In genomic region chr6:32271427-32271826, GRCh38 we compare ENCODE assay signal across 15 cellular contexts. TPM values are rescaled to one million over a fixed set of nuclear protein-coding genes. Genes with fewer than 3 reads are reported as not detected.
DNase-seq lines count a peak whose midpoint lies in the region; ATAC-seq, FAIRE-seq and TF ChIP-seq lines count a peak whose summit lies in the region.
"Had no signal": no experiment of that assay in that cellular context is flagged by ENCODE, and none has a peak within 500 bp of the region (broad histone marks: within the 10 kb centered on the region; RNA-seq: fewer than 3 reads in every experiment).

No MANE protein-coding gene starts in this region.

- H3K36me3 Mint-ChIP-seq in CD4-positive, alpha-beta T cell (ENCODE audit: low read depth): no peaks in the 10 kb centered on the region

- H3F3A ChIP-seq in SU-DHL-6 (ENCODE audit: insufficient read depth): peaks cover 18% of the 10 kb centered on the region

- no peak for TF ChIP-seq CTCF in CD4-positive, alpha-beta T cell (IDR thresholded peaks at IDR 0.05)
- no peak for TF ChIP-seq CTCF in SU-DHL-6 (IDR thresholded peaks at IDR 0.05; ENCODE audit: insufficient read depth, low read length, poor library complexity, severe bottlenecking)

- no peaks in the 10 kb centered on the region for H3K79me2 ChIP-seq in SU-DHL-6 (ENCODE audit: insufficient read depth, low read length)

- POLR2A ChIA-PET in CD4-positive, alpha-beta T cell (lab: Charles Lee): interaction anchor here (0.9 to 1.2 kb wide), 2 partner anchors 76 to 573 kb away, joined by 3 to 4 read pairs; no protein-coding TSS in a partner anchor

- H2AFZ ChIP-seq in SU-DHL-6 (ENCODE audit: low read depth, low read length, severe bottlenecking): no peak overlapping the region

- no peaks in the 10 kb centered on the region for H3K27me3 ChIP-seq in CD4-positive, alpha-beta T cell (ENCODE audit: control insufficient read depth, insufficient read depth, low read length)
- H3K27me3 ChIP-seq in SU-DHL-6 (ENCODE audit: low read length): no peaks in the 10 kb centered on the region
- H3K27me3 ChIP-seq: esophagus squamous epithelium, ovary had no signal

- H3K9me3 Mint-ChIP-seq in CD4-positive, alpha-beta T cell: peaks cover 2% of the 10 kb centered on the region

- peaks cover 21% of the 10 kb centered on the region for H3K4me1 Mint-ChIP-seq in CD4-positive, alpha-beta T cell (ENCODE audit: low read depth)

- H3K27ac ChIP-seq in CD4-positive, alpha-beta T cell (ENCODE audit: low read depth, low read length): peak overlapping the region; percentile 7
- H3K27ac ChIP-seq in SU-DHL-6 (ENCODE audit: low read depth, low read length): peak overlapping the region; percentile 62
- H3K27ac ChIP-seq: C4-2B, esophagus squamous epithelium, ovary had no signal

- H3K9me3 ChIP-seq in CD4-positive, alpha-beta T cell (ENCODE audit: control insufficient read depth, low read length): no peaks in the 10 kb centered on the region
- no peaks in the 10 kb centered on the region for H3K9me3 ChIP-seq in SU-DHL-6 (ENCODE audit: insufficient read depth, low read length)
- H3K9me3 ChIP-seq: esophagus squamous epithelium, ovary had no signal

- no peaks in the 10 kb centered on the region for H4K20me1 ChIP-seq in SU-DHL-6 (ENCODE audit: low read depth, low read length)

- H3K27me3 Mint-ChIP-seq in CD4-positive, alpha-beta T cell: no peaks in the 10 kb centered on the region

- H3K36me3 ChIP-seq in SU-DHL-6 (ENCODE audit: low read length): peaks cover 6% of the 10 kb centered on the region; the same call in 1 of the 2 replicates
- H3K36me3 ChIP-seq: esophagus squamous epithelium, heart right ventricle, ovary had no signal

- FAIRE-seq in GM18507 (lab: Jason Lieb, UNC): peak; percentile 99

- peak overlapping the region; percentile 34 for H3K27ac Mint-ChIP-seq in CD4-positive, alpha-beta T cell

- CTCF ChIA-PET in CD4-positive, alpha-beta T cell (lab: Charles Lee): no interaction called here

- H3K9me2 ChIP-seq in SU-DHL-6 (replicated peaks; ENCODE audit: insufficient read depth, low read length): no peaks in the 10 kb centered on the region

- DNase-seq in CD4-positive, alpha-beta T cell: no peak
- DNase-seq in GM18507 (ENCODE audit: extremely low spot score, insufficient read length, low read depth): no peak
- peak; percentile 32 for DNase-seq in medulla oblongata (ENCODE audit: extremely low spot score)
- no peak for DNase-seq in SW480 (ENCODE audit: low spot score)
- no peak for DNase-seq in HCEC 1CT
- DNase-seq in NCI-H2081 (lab: John Stamatoyannopoulos, UW): no peak
- DNase-seq: esophagus squamous epithelium, heart right ventricle, Kasumi-1, NCI-H187, NCI-H524 treated with DMSO at 0.1 percent for 48 hours, ovary had no signal

- peak overlapping the region; percentile 5 for H3K4me3 Mint-ChIP-seq in CD4-positive, alpha-beta T cell

- peak overlapping the region; percentile 51 for H3K4me2 ChIP-seq in SU-DHL-6 (ENCODE audit: low read depth, low read length, poor library complexity, severe bottlenecking)

- H3K9ac ChIP-seq in SU-DHL-6 (ENCODE audit: low read length): no peak overlapping the region

- no peak for ATAC-seq in CD4-positive, alpha-beta T cell (ENCODE audit: poor library complexity)
- no peak for ATAC-seq in HG03469 (IDR thresholded peaks at IDR 0.05; ENCODE audit: unreplicated experiment)
- ATAC-seq: heart right ventricle had no signal

- intact Hi-C loops in CD4-positive, alpha-beta T cell (cut with DNase I, micrococcal nuclease): no loop called here

- H3K4me3 ChIP-seq in SU-DHL-6 (ENCODE audit: insufficient read depth, low read length, poor library complexity, severe bottlenecking): no peak overlapping the region
- H3K4me3 ChIP-seq: esophagus squamous epithelium, heart right ventricle, ovary had no signal

RNA-seq across cellular contexts. Expression of gene NOTCH4, which starts 47.6 kb away (rescaled TPM):
- total RNA-seq in CD4-positive, alpha-beta T cell: under 1 TPM; 0.47 to 0.53 TPM
